Comparison of ENCODE assay signal across 8 cellular contexts in the genomic region with DNA sequence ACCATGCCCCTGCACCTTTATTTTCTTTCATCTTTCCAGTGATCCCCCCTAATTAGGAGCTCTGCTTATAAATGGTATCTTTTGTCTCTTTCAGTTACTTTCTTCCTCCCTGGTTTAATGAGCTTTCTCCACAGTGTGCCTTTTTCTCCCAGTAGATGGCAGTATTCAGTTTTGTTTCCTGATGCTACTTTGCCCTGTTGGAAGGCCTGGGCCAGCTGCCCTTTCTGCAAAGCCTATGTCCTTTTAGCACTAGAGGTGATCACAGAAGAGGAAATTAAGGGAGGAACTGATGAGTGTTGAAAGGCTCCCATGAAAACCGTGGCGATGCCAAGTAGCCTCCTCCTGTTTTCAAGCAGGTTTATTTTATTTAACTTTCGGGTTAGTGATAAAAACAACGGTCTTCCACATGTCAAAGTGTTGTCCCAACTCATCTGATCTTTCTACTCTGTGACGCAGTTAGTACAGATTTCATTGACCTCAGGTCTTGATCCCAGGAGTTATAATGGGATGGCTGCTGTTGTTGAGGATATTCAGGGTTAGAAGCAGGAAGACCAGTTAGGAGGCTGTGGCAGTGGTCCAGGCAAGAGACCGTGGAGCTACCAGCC.
DNase-seq lines count a peak whose midpoint lies in the region; ATAC-seq and TF ChIP-seq lines count a peak whose summit lies in the region.

No MANE protein-coding gene starts in this region.

- H3K4me3 ChIP-seq in MM.1S (ENCODE audit: low read length), result no peak overlapping the region
- no peak overlapping the region for H3K4me3 ChIP-seq in SK-N-MC

- H3K9ac ChIP-seq in H9 (ENCODE audit: extremely low read depth, insufficient read length, low read length) (no peak overlapping the region), MM.1S (ENCODE audit: low read length) (no peak overlapping the region), SK-N-MC (ENCODE audit: insufficient read length) (peak overlapping the region; percentile 36)

- H3K56ac ChIP-seq in H9 (ENCODE audit: insufficient read length, low read depth, low read length), result no peak overlapping the region

- H2BK5ac ChIP-seq in H9 (ENCODE audit: insufficient read length, low read length), result no peak overlapping the region

- no peak overlapping the region for H3T11ph ChIP-seq in H9 (ENCODE audit: low read length)

- no peak overlapping the region for H3K4me3 Mint-ChIP-seq in H9

- H3K18ac ChIP-seq in H9 (ENCODE audit: insufficient read length, low read depth, low read length), result no peak overlapping the region

- no peak overlapping the region for H2BK20ac ChIP-seq in H9 (ENCODE audit: low read depth, low read length, poor library complexity, severe bottlenecking)

- no peak overlapping the region for H3K4ac ChIP-seq in H9 (ENCODE audit: low read depth, low read length)

- H4K91ac ChIP-seq in H9 (ENCODE audit: insufficient read length, low read depth, low read length), result no peak overlapping the region

- H3K27ac ChIP-seq in H9 (ENCODE audit: insufficient read length, low read depth, low read length) (no peak overlapping the region), MM.1S (ENCODE audit: low read length) (no peak overlapping the region), SK-N-MC (no peak overlapping the region)

- no peaks in the 10 kb centered on the region for H3K36me3 Mint-ChIP-seq in H9 (ENCODE audit: insufficient read depth in 1 of 3, low read depth in 3 of 3)

- H3K27ac Mint-ChIP-seq in H9, result no peak overlapping the region; a peak in 1 of 7 replicates

- H4K5ac ChIP-seq in H9 (ENCODE audit: insufficient read length, low read depth, low read length), result no peak overlapping the region

- no peaks in the 10 kb centered on the region for H3K9me3 Mint-ChIP-seq in H9

- H3K4me1 ChIP-seq in H9 (ENCODE audit: insufficient read depth, low read length), result no peaks in the 10 kb centered on the region
- H3K4me1 ChIP-seq in MM.1S (ENCODE audit: low read length), result no peaks in the 10 kb centered on the region

- DNase-seq in GM10266 (ENCODE audit: extremely low spot score), result peak; percentile 29
- DNase-seq in H9, result peak; percentile 56
- DNase-seq in MM.1S, result peak; percentile 52
- peak; percentile 51 for DNase-seq in SK-N-MC (ENCODE audit: low read depth, low spot score)
- peak; percentile 57 for DNase-seq in foreskin melanocyte
- peak; percentile 80 for DNase-seq in pons (ENCODE audit: low spot score)
- no peak for DNase-seq in mesenteric fat pad (ENCODE audit: low spot score)

- H3K27me3 Mint-ChIP-seq in H9 (ENCODE audit: low read depth), result no peaks in the 10 kb centered on the region; the same call in 1 of the 2 replicates

- H3K79me2 ChIP-seq in H9 (ENCODE audit: insufficient read depth, low read length) (no peaks in the 10 kb centered on the region), MM.1S (ENCODE audit: low read length) (no peaks in the 10 kb centered on the region)

- ATAC-seq in HG03280 (IDR thresholded peaks at IDR 0.05; ENCODE audit: unreplicated experiment), result no peak

- no peaks in the 10 kb centered on the region for H3F3A ChIP-seq in MM.1S (ENCODE audit: insufficient read depth, low read length)

- no CpG with 5 or more reads among the region's 6 CpGs for WGBS in H9 (ENCODE audit: extremely low coverage, insufficient read length, low lambda C conversion rate)

- H2AK5ac ChIP-seq in H9 (ENCODE audit: insufficient read length, low read length), result no peak overlapping the region

- peaks cover 6 to 7% of the 10 kb centered on the region in 2 experiments; a peak in 2 of 4 replicates for H3K4me1 Mint-ChIP-seq in H9

- no peaks in the 10 kb centered on the region for H3K9me2 ChIP-seq in MM.1S (replicated peaks; ENCODE audit: insufficient read depth, low read length)

- no peak overlapping the region for H3K23ac ChIP-seq in H9 (ENCODE audit: insufficient read length, low read depth, low read length)

- no peak overlapping the region for H4K8ac ChIP-seq in H9 (replicated peaks; ENCODE audit: insufficient read length, low read depth, low read length)

- H4K20me1 ChIP-seq in H9 (ENCODE audit: control insufficient read depth, insufficient read depth, insufficient read length) (no peaks in the 10 kb centered on the region), MM.1S (ENCODE audit: insufficient read depth, low read length) (no peaks in the 10 kb centered on the region)

- H3K9me3 ChIP-seq in H9 (ENCODE audit: control insufficient read depth, low read depth, low read length) (no peaks in the 10 kb centered on the region), MM.1S (replicated peaks; ENCODE audit: insufficient read depth, low read length) (no peaks in the 10 kb centered on the region), SK-N-MC (ENCODE audit: low read depth, low read length) (no peaks in the 10 kb centered on the region)

- no peak overlapping the region for H2BK15ac ChIP-seq in H9 (ENCODE audit: low read depth, low read length)

- H2AFZ ChIP-seq in H9 (ENCODE audit: low read length) (no peak overlapping the region), MM.1S (ENCODE audit: low read length) (no peak overlapping the region)

- no peaks in the 10 kb centered on the region for H3K36me3 ChIP-seq in MM.1S (replicated peaks; ENCODE audit: insufficient read depth, low read length)
- no peaks in the 10 kb centered on the region for H3K36me3 ChIP-seq in SK-N-MC (ENCODE audit: insufficient read depth, low read length)

- H3K14ac ChIP-seq in H9 (ENCODE audit: insufficient read depth, low read length), result no peak overlapping the region

- H2BK120ac ChIP-seq in H9 (ENCODE audit: low read depth, low read length, poor library complexity, severe bottlenecking), result no peak overlapping the region

- H3K23me2 ChIP-seq in H9 (ENCODE audit: insufficient read length, low read depth, low read length, poor library complexity, severe bottlenecking), result no peaks in the 10 kb centered on the region

- no peak overlapping the region for H2BK12ac ChIP-seq in H9 (ENCODE audit: insufficient read length, low read depth, low read length)

- peak; percentile 72 for TF ChIP-seq CTCF in GM10266 (IDR thresholded peaks at IDR 0.05; ENCODE audit: control insufficient read depth, insufficient read depth, low read depth, missing control alignments)
- TF ChIP-seq CTCF in H9 (conservative IDR thresholded peaks at IDR 0.05), result peak; percentile 84
- peak; percentile 79 for TF ChIP-seq CTCF in MM.1S (IDR thresholded peaks at IDR 0.05; ENCODE audit: low read length)

- H3K27me3 ChIP-seq in H9 (ENCODE audit: insufficient read depth, low read length), result no peaks in the 10 kb centered on the region
- no peaks in the 10 kb centered on the region for H3K27me3 ChIP-seq in MM.1S (replicated peaks; ENCODE audit: insufficient read depth, low read length)

- no peaks in the 10 kb centered on the region for H3K79me1 ChIP-seq in H9 (ENCODE audit: insufficient read depth, low read depth, low read length, poor library complexity, severe bottlenecking)

- H3K4me2 ChIP-seq in H9 (ENCODE audit: insufficient read depth, insufficient read length, low read length) (no peak overlapping the region), MM.1S (ENCODE audit: low read depth, low read length) (no peak overlapping the region)
